ENCODE assay signal across 1 cellular context in the genomic region with DNA sequence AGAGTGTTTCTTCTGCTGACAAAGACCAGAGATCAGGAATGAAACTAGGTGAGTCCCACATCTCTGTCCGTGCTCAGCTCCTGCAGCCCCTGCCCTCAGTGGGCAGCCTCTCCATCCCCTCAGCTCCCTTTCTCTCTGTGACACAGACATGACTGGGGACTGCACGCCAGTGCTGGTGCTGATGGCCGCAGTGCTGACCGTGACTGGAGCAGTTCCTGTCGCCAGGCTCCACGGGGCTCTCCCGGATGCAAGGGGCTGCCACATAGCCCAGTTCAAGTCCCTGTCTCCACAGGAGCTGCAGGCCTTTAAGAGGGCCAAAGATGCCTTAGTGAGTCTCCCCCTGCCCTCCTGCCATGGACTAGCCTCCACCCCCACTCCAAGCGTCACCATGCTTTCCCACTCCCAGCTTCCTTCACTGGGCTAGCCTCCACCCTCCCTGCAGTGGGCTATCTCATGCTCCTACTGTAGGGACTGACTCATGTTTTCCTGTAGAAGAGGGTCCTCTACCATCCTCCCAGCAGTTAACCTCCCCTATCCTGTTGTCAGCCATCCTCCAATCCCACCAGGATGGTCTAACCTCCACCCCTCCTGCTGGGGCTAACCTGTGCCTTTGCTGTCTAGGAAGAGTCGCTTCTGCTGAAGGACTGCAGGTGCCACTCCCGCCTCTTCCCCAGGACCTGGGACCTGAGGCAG.
A peak's percentile ranks its signal among the peaks of the same experiment; 100 is the strongest.
TF ChIP-seq lines count a peak whose summit lies in the region.

No MANE protein-coding gene starts in this region.

TF ChIP-seq in K562, 482 proteins besides CTCF, POLR2A, EP300 and RAD21:
- TF ChIP-seq ZKSCAN3 (CRISPR knock-in tag; IDR thresholded peaks at IDR 0.05) (peak; percentile 97), KDM1A (IDR thresholded peaks at IDR 0.05) (peak; percentile 21 to 57; a peak in 2 of 4 replicates), TRIM24 (IDR thresholded peaks at IDR 0.05) (peak in 1 of 2 experiments; percentile 83; a peak in 2 of 4 replicates), RCOR1 (IDR thresholded peaks at IDR 0.05; ENCODE audit: borderline replicate concordance in 1 of 2, low read depth in 2 of 2, low read length in 2 of 2) (0 out of 4 replicates have a peak, but pooled peaks of 1 of the 2 experiments have one; percentile 8), FOXK2 (conservative IDR thresholded peaks at IDR 0.05 in 1 of 2, IDR thresholded peaks at IDR 0.05 in 1 of 2; ENCODE audit: low read depth in 2 of 2) (0 out of 4 replicates have a peak, but pooled peaks of 1 of the 2 experiments have one; percentile 26)
